ENCODE assay signal across 1 cellular context in the genomic region with DNA sequence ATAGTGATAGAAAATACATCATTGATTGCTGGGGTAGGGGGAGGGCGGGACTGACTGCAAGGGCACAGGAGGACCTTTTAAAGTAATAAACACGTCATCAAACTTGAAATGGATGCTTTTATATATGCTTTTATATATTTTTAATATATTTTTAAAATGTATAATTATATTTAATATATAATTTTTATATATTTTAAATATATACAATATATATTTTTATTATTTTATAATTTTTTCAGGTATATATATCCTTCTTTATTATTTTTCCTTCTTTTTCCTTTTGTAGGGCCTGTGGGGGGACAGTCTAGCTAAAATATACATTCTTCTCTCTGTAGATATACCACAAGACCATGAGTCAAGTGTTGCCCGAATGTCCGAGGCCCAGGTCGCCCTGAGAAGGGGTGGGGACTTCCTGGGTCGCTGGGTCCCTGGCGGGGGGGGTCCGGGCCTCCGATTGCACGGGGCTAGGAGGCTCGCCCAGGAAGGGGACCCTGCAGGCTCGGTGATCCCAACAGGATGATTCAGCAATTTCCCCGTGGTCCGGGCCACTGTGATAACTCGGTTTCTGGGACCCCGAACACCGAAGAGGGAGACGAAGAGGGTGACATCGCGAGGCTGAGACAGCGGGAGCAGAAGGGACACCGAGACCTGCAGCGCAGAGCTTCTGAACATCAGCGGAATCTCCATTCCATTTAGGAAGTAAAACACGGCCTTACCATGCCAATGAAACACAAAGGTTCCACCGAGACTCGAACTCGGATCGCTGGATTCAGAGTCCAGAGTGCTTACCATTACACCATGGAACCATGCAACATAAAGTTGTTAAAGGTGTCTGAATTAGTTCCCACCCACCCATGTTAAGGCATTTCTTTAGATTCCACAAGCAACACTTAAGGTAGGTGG.
TF ChIP-seq lines count a peak whose summit lies in the region.

No MANE protein-coding gene starts in this region.

TF ChIP-seq in K562, 482 proteins besides CTCF, POLR2A, EP300 and RAD21 (continued from another document and continues in another):
- peak; percentile 82 for TF ChIP-seq ZBTB40 (IDR thresholded peaks at IDR 0.05)
- TF ChIP-seq ZBTB40 (CRISPR knock-in tag; IDR thresholded peaks at IDR 0.05), result no peak
- TF ChIP-seq C11orf30 (IDR thresholded peaks at IDR 0.05; ENCODE audit: low read depth), result peak; percentile 98
- TF ChIP-seq ZNF347 (CRISPR knock-in tag; IDR thresholded peaks at IDR 0.05; ENCODE audit: low read depth), result no peak
- TF ChIP-seq NEUROD1 (IDR thresholded peaks at IDR 0.05; ENCODE audit: borderline replicate concordance, low read depth, low read length, partially characterized antibody), result no peak
- peak; percentile 77 for TF ChIP-seq TEAD4 (IDR thresholded peaks at IDR 0.05; ENCODE audit: low read length)
- no peak for TF ChIP-seq TEAD4 (CRISPR knock-in tag; IDR thresholded peaks at IDR 0.05; ENCODE audit: borderline replicate concordance)
- no peak for TF ChIP-seq OTX1 (CRISPR knock-in tag; IDR thresholded peaks at IDR 0.05)
- TF ChIP-seq FUS (optimal IDR thresholded peaks at IDR 0.05; ENCODE audit: low read depth, low read length), result no peak
- TF ChIP-seq XRCC5 (IDR thresholded peaks at IDR 0.05; ENCODE audit: low read depth, low read length), result no peak
- TF ChIP-seq EP400 (IDR thresholded peaks at IDR 0.05), result peak; percentile 44
- no peak for TF ChIP-seq NFATC3 (IDR thresholded peaks at IDR 0.05)
- TF ChIP-seq NFIC (IDR thresholded peaks at IDR 0.05), result peak; percentile 60; the same call in 1 of the 2 replicates
- no peak for TF ChIP-seq MEIS2 (IDR thresholded peaks at IDR 0.05; ENCODE audit: partially characterized antibody)
- TF ChIP-seq, protein P1, sequence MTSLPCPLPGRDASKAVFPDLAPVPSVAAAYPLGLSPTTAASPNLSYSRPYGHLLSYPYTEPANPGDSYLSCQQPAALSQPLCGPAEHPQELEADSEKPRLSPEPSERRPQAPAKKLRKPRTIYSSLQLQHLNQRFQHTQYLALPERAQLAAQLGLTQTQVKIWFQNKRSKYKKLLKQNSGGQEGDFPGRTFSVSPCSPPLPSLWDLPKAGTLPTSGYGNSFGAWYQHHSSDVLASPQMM (CRISPR knock-in tag; IDR thresholded peaks at IDR 0.05), result no peak
- TF ChIP-seq ETV1 (tag; conservative IDR thresholded peaks at IDR 0.05; ENCODE audit: low read depth), result peak; percentile 33; the same call in 1 of the 2 replicates
- no peak for TF ChIP-seq ARID2 (IDR thresholded peaks at IDR 0.05)
- no peak for TF ChIP-seq ZNF184 (CRISPR knock-in tag; IDR thresholded peaks at IDR 0.05)
- TF ChIP-seq, protein P2, sequence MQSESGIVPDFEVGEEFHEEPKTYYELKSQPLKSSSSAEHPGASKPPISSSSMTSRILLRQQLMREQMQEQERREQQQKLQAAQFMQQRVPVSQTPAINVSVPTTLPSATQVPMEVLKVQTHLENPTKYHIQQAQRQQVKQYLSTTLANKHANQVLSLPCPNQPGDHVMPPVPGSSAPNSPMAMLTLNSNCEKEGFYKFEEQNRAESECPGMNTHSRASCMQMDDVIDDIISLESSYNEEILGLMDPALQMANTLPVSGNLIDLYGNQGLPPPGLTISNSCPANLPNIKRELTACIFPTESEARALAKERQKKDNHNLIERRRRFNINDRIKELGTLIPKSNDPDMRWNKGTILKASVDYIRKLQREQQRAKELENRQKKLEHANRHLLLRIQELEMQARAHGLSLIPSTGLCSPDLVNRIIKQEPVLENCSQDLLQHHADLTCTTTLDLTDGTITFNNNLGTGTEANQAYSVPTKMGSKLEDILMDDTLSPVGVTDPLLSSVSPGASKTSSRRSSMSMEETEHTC (IDR thresholded peaks at IDR 0.05), result 0 out of 2 replicates have a peak, but pooled peaks have one; percentile 23
- no peak for TF ChIP-seq NR2F6 (CRISPR knock-in tag; IDR thresholded peaks at IDR 0.05)
- peak; percentile 73 for TF ChIP-seq SOX6 (IDR thresholded peaks at IDR 0.05)
- TF ChIP-seq PCBP2 (IDR thresholded peaks at IDR 0.05; ENCODE audit: low read depth, low read length, poor library complexity, severe bottlenecking), result no peak
- no peak for TF ChIP-seq ZNF174 (CRISPR knock-in tag; IDR thresholded peaks at IDR 0.05)
- TF ChIP-seq, protein P3, sequence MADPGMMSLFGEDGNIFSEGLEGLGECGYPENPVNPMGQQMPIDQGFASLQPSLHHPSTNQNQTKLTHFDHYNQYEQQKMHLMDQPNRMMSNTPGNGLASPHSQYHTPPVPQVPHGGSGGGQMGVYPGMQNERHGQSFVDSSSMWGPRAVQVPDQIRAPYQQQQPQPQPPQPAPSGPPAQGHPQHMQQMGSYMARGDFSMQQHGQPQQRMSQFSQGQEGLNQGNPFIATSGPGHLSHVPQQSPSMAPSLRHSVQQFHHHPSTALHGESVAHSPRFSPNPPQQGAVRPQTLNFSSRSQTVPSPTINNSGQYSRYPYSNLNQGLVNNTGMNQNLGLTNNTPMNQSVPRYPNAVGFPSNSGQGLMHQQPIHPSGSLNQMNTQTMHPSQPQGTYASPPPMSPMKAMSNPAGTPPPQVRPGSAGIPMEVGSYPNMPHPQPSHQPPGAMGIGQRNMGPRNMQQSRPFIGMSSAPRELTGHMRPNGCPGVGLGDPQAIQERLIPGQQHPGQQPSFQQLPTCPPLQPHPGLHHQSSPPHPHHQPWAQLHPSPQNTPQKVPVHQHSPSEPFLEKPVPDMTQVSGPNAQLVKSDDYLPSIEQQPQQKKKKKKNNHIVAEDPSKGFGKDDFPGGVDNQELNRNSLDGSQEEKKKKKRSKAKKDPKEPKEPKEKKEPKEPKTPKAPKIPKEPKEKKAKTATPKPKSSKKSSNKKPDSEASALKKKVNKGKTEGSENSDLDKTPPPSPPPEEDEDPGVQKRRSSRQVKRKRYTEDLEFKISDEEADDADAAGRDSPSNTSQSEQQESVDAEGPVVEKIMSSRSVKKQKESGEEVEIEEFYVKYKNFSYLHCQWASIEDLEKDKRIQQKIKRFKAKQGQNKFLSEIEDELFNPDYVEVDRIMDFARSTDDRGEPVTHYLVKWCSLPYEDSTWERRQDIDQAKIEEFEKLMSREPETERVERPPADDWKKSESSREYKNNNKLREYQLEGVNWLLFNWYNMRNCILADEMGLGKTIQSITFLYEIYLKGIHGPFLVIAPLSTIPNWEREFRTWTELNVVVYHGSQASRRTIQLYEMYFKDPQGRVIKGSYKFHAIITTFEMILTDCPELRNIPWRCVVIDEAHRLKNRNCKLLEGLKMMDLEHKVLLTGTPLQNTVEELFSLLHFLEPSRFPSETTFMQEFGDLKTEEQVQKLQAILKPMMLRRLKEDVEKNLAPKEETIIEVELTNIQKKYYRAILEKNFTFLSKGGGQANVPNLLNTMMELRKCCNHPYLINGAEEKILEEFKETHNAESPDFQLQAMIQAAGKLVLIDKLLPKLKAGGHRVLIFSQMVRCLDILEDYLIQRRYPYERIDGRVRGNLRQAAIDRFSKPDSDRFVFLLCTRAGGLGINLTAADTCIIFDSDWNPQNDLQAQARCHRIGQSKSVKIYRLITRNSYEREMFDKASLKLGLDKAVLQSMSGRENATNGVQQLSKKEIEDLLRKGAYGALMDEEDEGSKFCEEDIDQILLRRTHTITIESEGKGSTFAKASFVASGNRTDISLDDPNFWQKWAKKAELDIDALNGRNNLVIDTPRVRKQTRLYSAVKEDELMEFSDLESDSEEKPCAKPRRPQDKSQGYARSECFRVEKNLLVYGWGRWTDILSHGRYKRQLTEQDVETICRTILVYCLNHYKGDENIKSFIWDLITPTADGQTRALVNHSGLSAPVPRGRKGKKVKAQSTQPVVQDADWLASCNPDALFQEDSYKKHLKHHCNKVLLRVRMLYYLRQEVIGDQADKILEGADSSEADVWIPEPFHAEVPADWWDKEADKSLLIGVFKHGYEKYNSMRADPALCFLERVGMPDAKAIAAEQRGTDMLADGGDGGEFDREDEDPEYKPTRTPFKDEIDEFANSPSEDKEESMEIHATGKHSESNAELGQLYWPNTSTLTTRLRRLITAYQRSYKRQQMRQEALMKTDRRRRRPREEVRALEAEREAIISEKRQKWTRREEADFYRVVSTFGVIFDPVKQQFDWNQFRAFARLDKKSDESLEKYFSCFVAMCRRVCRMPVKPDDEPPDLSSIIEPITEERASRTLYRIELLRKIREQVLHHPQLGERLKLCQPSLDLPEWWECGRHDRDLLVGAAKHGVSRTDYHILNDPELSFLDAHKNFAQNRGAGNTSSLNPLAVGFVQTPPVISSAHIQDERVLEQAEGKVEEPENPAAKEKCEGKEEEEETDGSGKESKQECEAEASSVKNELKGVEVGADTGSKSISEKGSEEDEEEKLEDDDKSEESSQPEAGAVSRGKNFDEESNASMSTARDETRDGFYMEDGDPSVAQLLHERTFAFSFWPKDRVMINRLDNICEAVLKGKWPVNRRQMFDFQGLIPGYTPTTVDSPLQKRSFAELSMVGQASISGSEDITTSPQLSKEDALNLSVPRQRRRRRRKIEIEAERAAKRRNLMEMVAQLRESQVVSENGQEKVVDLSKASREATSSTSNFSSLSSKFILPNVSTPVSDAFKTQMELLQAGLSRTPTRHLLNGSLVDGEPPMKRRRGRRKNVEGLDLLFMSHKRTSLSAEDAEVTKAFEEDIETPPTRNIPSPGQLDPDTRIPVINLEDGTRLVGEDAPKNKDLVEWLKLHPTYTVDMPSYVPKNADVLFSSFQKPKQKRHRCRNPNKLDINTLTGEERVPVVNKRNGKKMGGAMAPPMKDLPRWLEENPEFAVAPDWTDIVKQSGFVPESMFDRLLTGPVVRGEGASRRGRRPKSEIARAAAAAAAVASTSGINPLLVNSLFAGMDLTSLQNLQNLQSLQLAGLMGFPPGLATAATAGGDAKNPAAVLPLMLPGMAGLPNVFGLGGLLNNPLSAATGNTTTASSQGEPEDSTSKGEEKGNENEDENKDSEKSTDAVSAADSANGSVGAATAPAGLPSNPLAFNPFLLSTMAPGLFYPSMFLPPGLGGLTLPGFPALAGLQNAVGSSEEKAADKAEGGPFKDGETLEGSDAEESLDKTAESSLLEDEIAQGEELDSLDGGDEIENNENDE (IDR thresholded peaks at IDR 0.05; ENCODE audit: low read depth, low read length), result no peak
- TF ChIP-seq BHLHE40 (IDR thresholded peaks at IDR 0.05; ENCODE audit: low read length), result no peak
- TF ChIP-seq SP1 (CRISPR knock-in tag; IDR thresholded peaks at IDR 0.05), result peak; percentile 53; the same call in 1 of the 2 replicates
- TF ChIP-seq MEF2A (IDR thresholded peaks at IDR 0.05; ENCODE audit: control insufficient read depth, low read depth, low read length), result no peak
- no peak for TF ChIP-seq ZNF146 (CRISPR knock-in tag; IDR thresholded peaks at IDR 0.05; ENCODE audit: unreplicated experiment)
- peak; percentile 86 for TF ChIP-seq SNRNP70 (optimal IDR thresholded peaks at IDR 0.05; ENCODE audit: low read depth, low read length)
- no peak for TF ChIP-seq RFX1 (IDR thresholded peaks at IDR 0.05)
- TF ChIP-seq SRF (CRISPR knock-in tag; IDR thresholded peaks at IDR 0.05), result no peak
- no peak for TF ChIP-seq ZNF134 (CRISPR knock-in tag; conservative IDR thresholded peaks at IDR 0.05)
- TF ChIP-seq SMARCE1 (IDR thresholded peaks at IDR 0.05), result peak; percentile 74
- TF ChIP-seq ZNF75A (CRISPR knock-in tag; IDR thresholded peaks at IDR 0.05), result no peak
- 0 out of 2 replicates have a peak, but pooled peaks have one; percentile 20 for TF ChIP-seq ZEB2 (IDR thresholded peaks at IDR 0.05)
- TF ChIP-seq TAF9B (IDR thresholded peaks at IDR 0.05; ENCODE audit: partially characterized antibody), result no peak
